In the genomic region with DNA sequence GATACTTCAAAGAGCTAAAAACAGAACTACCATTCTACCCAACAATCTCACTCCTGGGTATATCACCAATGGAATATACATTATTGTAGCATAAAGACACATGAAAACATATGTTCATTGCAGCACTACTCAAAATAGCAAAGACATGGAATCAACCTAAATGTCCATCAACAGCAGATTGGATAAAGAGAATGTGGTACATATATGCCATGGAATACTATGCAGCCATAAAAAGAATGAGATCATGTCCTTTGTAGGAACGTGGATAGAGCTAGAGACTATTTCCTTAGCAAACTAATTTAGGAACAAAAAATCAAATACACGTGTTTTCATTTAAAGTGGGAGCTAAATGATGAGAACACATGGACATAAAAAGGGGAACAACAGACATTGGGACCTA, we compare ENCODE assay signal across 34 cellular contexts.
"Had no signal": no experiment of that assay in that cellular context is flagged by ENCODE, and none has a peak within 500 bp of the region (broad histone marks: within the 10 kb centered on the region; RNA-seq: fewer than 3 reads in every experiment).

No MANE protein-coding gene starts in this region.

- ATAC-seq: activated naive CD4-positive, alpha-beta T cell treated with anti-CD3 and anti-CD28 coated beads, Interleukin-2, amount 50 U/mL, for 72 hours; activated naive CD8-positive, alpha-beta T cell treated with anti-CD3 and anti-CD28 coated beads, Interleukin-2, amount 50 U/mL, for 24 hours; activated T-cell treated with anti-CD3 and anti-CD28 coated beads, Interleukin-2, amount 50 U/mL, for 4 hours; activated T-cell treated with anti-CD3 and anti-CD28 coated beads, Interleukin-2, amount 50 U/mL, for 72 hours; activated T-helper 17 cell treated with anti-CD3 and anti-CD28 coated beads, Interleukin-2, amount 50 U/mL, for 72 hours; body of pancreas had no signal

- H3K27ac ChIP-seq: adrenal gland, ascending aorta, body of pancreas, brain microvascular endothelial cell, breast epithelium, cardiac muscle cell had no signal

- DNase-seq: activated effector memory CD4-positive, alpha-beta T cell treated with anti-CD3 and anti-CD28 coated beads, Interleukin-2, amount 50 U/mL, for 16 hours; activated effector memory CD4-positive, alpha-beta T cell treated with Interleukin-2 at 50 U/mL for 16 hours; activated gamma-delta T cell; activated gamma-delta T cell treated with Interleukin-2 at 50 U/mL for 16 hours; activated naive CD4-positive, alpha-beta T cell; activated naive CD4-positive, alpha-beta T cell treated with anti-CD3 and anti-CD28 coated beads for 36 hours; activated naive CD4-positive, alpha-beta T cell treated with anti-CD3 and anti-CD28 coated beads, Interleukin-2, amount 10 ng/mL, durations not matched to agents 7 days and 5 days; activated naive CD4-positive, alpha-beta T cell treated with anti-CD3 and anti-CD28 coated beads, Interleukin-2, amount 50 U/mL, for 16 hours; activated naive CD8-positive, alpha-beta T cell treated with anti-CD3 and anti-CD28 coated beads for 36 hours; activated naive CD8-positive, alpha-beta T cell treated with anti-CD3 and anti-CD28 coated beads, Interleukin-2, amount 10 ng/mL, durations not matched to agents 7 days and 5 days; activated naive CD8-positive, alpha-beta T cell treated with anti-CD3 and anti-CD28 coated beads, Interleukin-2, amount 50 U/mL, for 24 hours; activated T-cell treated with anti-CD3 and anti-CD28 coated beads, Interleukin-2, amount 50 U/mL, for 1 hour; activated T-cell treated with anti-CD3 and anti-CD28 coated beads, Interleukin-2, amount 50 U/mL, for 24 hours; activated T-cell treated with anti-CD3 and anti-CD28 coated beads, Interleukin-2, amount 50 U/mL, for 4 hours; activated T-cell treated with anti-CD3 and anti-CD28 coated beads, Interleukin-2, amount 50 U/mL, for 48 hours; activated T-cell treated with anti-CD3 and anti-CD28 coated beads, Interleukin-2, amount 50 U/mL, for 72 hours; adrenal gland; amniotic stem cell; amygdala; anterior cingulate cortex; aorta; body of pancreas; brain microvascular endothelial cell; caudate nucleus; central memory CD4-positive, alpha-beta T cell; cerebellar nuclear complex had no signal

- H3K36me3 ChIP-seq: adrenal gland, ascending aorta, brain microvascular endothelial cell, breast epithelium, cardiac muscle cell had no signal

- H3K9me3 ChIP-seq: adrenal gland, ascending aorta, body of pancreas, breast epithelium had no signal

- H3K27me3 ChIP-seq: adrenal gland, ascending aorta, body of pancreas, brain microvascular endothelial cell, breast epithelium, cardiac muscle cell had no signal

- H3K4me3 ChIP-seq: adrenal gland, ascending aorta, body of pancreas, breast epithelium, cardiac muscle cell had no signal

- FAIRE-seq: astrocyte, bronchial epithelial cell, colon had no signal

- H3K4me1 ChIP-seq: adrenal gland, ascending aorta, body of pancreas, breast epithelium had no signal
